14 cellular contexts compared by ENCODE assay signal in genomic region chr7:40418445-40418844, GRCh38.
DNase-seq lines count a peak whose midpoint lies in the region; ATAC-seq, FAIRE-seq and TF ChIP-seq lines count a peak whose summit lies in the region.
"Had no signal": no experiment of that assay in that cellular context is flagged by ENCODE, and none has a peak within 500 bp of the region (broad histone marks: within the 10 kb centered on the region; RNA-seq: fewer than 3 reads in every experiment).

No MANE protein-coding gene starts in this region.

- no peak overlapping the region for H2BK5ac ChIP-seq in H1 (ENCODE audit: low read depth, low read length)

- H2AFZ ChIP-seq in H1 (ENCODE audit: low read length) (no peak overlapping the region), neural progenitor cell (replicated peaks) (no peak overlapping the region)

- H3K4me2 ChIP-seq in H1 (ENCODE audit: insufficient read depth in 1 of 2, low read depth in 2 of 2, low read length in 2 of 2): no peak overlapping the region
- H3K4me2 ChIP-seq in neural progenitor cell: peak overlapping the region; percentile 9
- H3K4me2 ChIP-seq: BLaER1 treated with 17β-estradiol and CSF1 and Interleukin-3, amounts not matched to agents 10 nM and 100 nM had no signal

- H3K23ac ChIP-seq in H1 (ENCODE audit: insufficient read length): no peak overlapping the region

- H2AK5ac ChIP-seq in H1 (ENCODE audit: low read depth, low read length): no peak overlapping the region

- no peak overlapping the region for H4K91ac ChIP-seq in H1 (replicated peaks; ENCODE audit: insufficient read length, low read length)

- POLR2A ChIA-PET in H1 (lab: Charles Lee; ENCODE audit: partially characterized antibody): no interaction called here

- CTCF ChIA-PET in H1 (lab: Charles Lee; ENCODE audit: partially characterized antibody): interaction anchor here (1.2 kb wide), 1 partner anchor 35 kb away, joined by 3 read pairs; no protein-coding TSS in a partner anchor

- TF ChIP-seq POLR2A in H1 (IDR thresholded peaks at IDR 0.05; ENCODE audit: control extremely low read depth in 1 of 2, low read depth in 2 of 2, low read length in 2 of 2) (no peak), Peyer's patch (IDR thresholded peaks at IDR 0.05) (no peak), spleen (IDR thresholded peaks at IDR 0.05) (no peak)

- H3K79me2 ChIP-seq in H1 (ENCODE audit: control insufficient read depth in 1 of 2, insufficient read depth in 2 of 2, low read length in 2 of 2) (no peaks in the 10 kb centered on the region), neural progenitor cell (ENCODE audit: low read depth) (no peaks in the 10 kb centered on the region)

- no peaks in the 10 kb centered on the region for H3K23me2 ChIP-seq in H1 (ENCODE audit: low read depth, low read length)

- H3K9ac ChIP-seq in H1 (replicated peaks in 1 of 4; ENCODE audit: extremely low read depth in 1 of 4, low read depth in 3 of 4, low read length in 3 of 4) (no peak overlapping the region), neural progenitor cell (no peak overlapping the region)
- H3K9ac ChIP-seq: BLaER1 treated with 17β-estradiol and CSF1 and Interleukin-3, amounts not matched to agents 10 nM and 100 nM had no signal

- FAIRE-seq in H1 (lab: Jason Lieb, UNC): no peak
- FAIRE-seq: GM12891, GM19239 had no signal

- H2BK120ac ChIP-seq in H1 (replicated peaks; ENCODE audit: low read depth, low read length): no peak overlapping the region

- H3K27me3 Mint-ChIP-seq in neural progenitor cell (ENCODE audit: insufficient read depth, low read depth): no peaks in the 10 kb centered on the region
- H3K27me3 Mint-ChIP-seq: B cell had no signal

- no peak overlapping the region for H3K4me3 Mint-ChIP-seq in neural progenitor cell
- H3K4me3 Mint-ChIP-seq: B cell; CD8-positive, alpha-beta T cell had no signal

- no peak for TF ChIP-seq RAD21 in H1 (IDR thresholded peaks at IDR 0.05 in 1 of 2, conservative IDR thresholded peaks at IDR 0.05 in 1 of 2; ENCODE audit: low read depth in 2 of 2, low read length in 2 of 2)

- H4K5ac ChIP-seq in H1 (ENCODE audit: insufficient read length, low read depth, low read length): no peak overlapping the region

- WGBS in H1 (ENCODE audit: extremely low coverage in 1 of 2, insufficient coverage in 1 of 2, insufficient read length in 1 of 2, insufficient replicate concordance in 2 of 2, low coverage in 1 of 2, low lambda C conversion rate in 2 of 2, missing lambda C conversion rate in 1 of 2), 2 experiments: 87% methylated on average over 1 of the region's 1 CpG; no CpG with 5 or more reads in 1 of the 2 experiments
- 50 to 91% (median 83%) methylated on average over 1 of the region's 1 CpG for WGBS in spleen, 5 donors

- no peaks in the 10 kb centered on the region for H3K9me3 Mint-ChIP-seq in neural progenitor cell
- H3K9me3 Mint-ChIP-seq: CD8-positive, alpha-beta T cell had no signal

- peak; percentile 9 for DNase-seq in H7
- DNase-seq in H1 (ENCODE audit: low read depth in 1 of 2, low spot score in 2 of 2): no peak
- DNase-seq in iPS-NIHi11 (ENCODE audit: low spot score): peak; percentile 11
- peak; percentile 13 for DNase-seq in neural progenitor cell (ENCODE audit: low spot score)
- DNase-seq in HPDE6-E6E7 (ENCODE audit: extremely low spot score): no peak
- no peak for DNase-seq in Peyer's patch
- no peak for DNase-seq in spleen
- DNase-seq: Calu3; CD8-positive, alpha-beta T cell had no signal

- H3K4me3 ChIP-seq in H7 (ENCODE audit: insufficient read depth, low read depth, low read length) (no peak overlapping the region), H1 (ENCODE audit: extremely low read depth in 1 of 4, insufficient read depth in 2 of 4, low read depth in 3 of 4, low read length in 4 of 4) (no peak overlapping the region), neural progenitor cell (no peak overlapping the region), Peyer's patch (no peak overlapping the region), spleen (no peak overlapping the region)
- H3K4me3 ChIP-seq: BLaER1 treated with 17β-estradiol and CSF1 and Interleukin-3, amounts not matched to agents 10 nM and 100 nM had no signal

- no peak overlapping the region for H3K27ac Mint-ChIP-seq in neural progenitor cell
- H3K27ac Mint-ChIP-seq: B cell; CD8-positive, alpha-beta T cell had no signal

- H3K36me3 Mint-ChIP-seq in neural progenitor cell: no peaks in the 10 kb centered on the region
- H3K36me3 Mint-ChIP-seq: CD8-positive, alpha-beta T cell had no signal

- H3K4me1 ChIP-seq in H1 (replicated peaks in 1 of 4; ENCODE audit: control insufficient read depth in 3 of 4, insufficient read depth in 4 of 4, low read length in 3 of 4) (0 out of 7 replicates have a peak, but pooled peaks cover 0 to 3% (median 1%) of the 10 kb centered on the region in 4 experiments), neural progenitor cell (peaks cover 13% of the 10 kb centered on the region), Peyer's patch (no peaks in the 10 kb centered on the region), spleen (no peaks in the 10 kb centered on the region)

- H3K9me3 ChIP-seq in H1 (ENCODE audit: insufficient read depth in 2 of 2, low read depth in 1 of 2, low read length in 1 of 2) (no peaks in the 10 kb centered on the region), neural progenitor cell (ENCODE audit: low read depth) (no peaks in the 10 kb centered on the region), Peyer's patch (no peaks in the 10 kb centered on the region), spleen (no peaks in the 10 kb centered on the region)
- H3K9me3 ChIP-seq: BLaER1 treated with 17β-estradiol and CSF1 and Interleukin-3, amounts not matched to agents 10 nM and 100 nM had no signal

- H3K4ac ChIP-seq in H1 (replicated peaks; ENCODE audit: insufficient read length, low read depth, low read length): no peak overlapping the region

- no peak overlapping the region for H2BK12ac ChIP-seq in H1 (ENCODE audit: low read depth, low read length)

- no peaks in the 10 kb centered on the region for H3K4me1 Mint-ChIP-seq in neural progenitor cell
- H3K4me1 Mint-ChIP-seq: B cell had no signal

- no peak overlapping the region for H4K8ac ChIP-seq in H1 (ENCODE audit: extremely low read depth, insufficient read depth, low read length)

- no peak overlapping the region for H2BK15ac ChIP-seq in H1 (ENCODE audit: low read length)

- intact Hi-C loops in spleen (cut with DNase I; ENCODE audit: low total_unique reads): no loop called here

- H3K36me3 ChIP-seq in H7 (replicated peaks; ENCODE audit: control insufficient read depth, insufficient read depth, low read length) (no peaks in the 10 kb centered on the region), H1 (ENCODE audit: control insufficient read depth in 2 of 4, insufficient read depth in 4 of 4, low read length in 3 of 4) (no peaks in the 10 kb centered on the region), neural progenitor cell (no peaks in the 10 kb centered on the region), Peyer's patch (no peaks in the 10 kb centered on the region), spleen (no peaks in the 10 kb centered on the region)
- H3K36me3 ChIP-seq: BLaER1 treated with 17β-estradiol and CSF1 and Interleukin-3, amounts not matched to agents 10 nM and 100 nM had no signal

- H2BK20ac ChIP-seq in H1 (ENCODE audit: low read length): no peak overlapping the region

- TF ChIP-seq EP300 in H1 (IDR thresholded peaks at IDR 0.05; ENCODE audit: borderline replicate concordance in 1 of 2, low read depth in 2 of 2, low read length in 2 of 2): no peak

- no peak overlapping the region for H3K27ac ChIP-seq in H1 (ENCODE audit: low read depth, low read length)
- H3K27ac ChIP-seq in neural progenitor cell: no peak overlapping the region
- H3K27ac ChIP-seq in Peyer's patch: no peak overlapping the region
- H3K27ac ChIP-seq in spleen: no peak overlapping the region
- H3K27ac ChIP-seq: BLaER1 treated with 17β-estradiol and CSF1 and Interleukin-3, amounts not matched to agents 10 nM and 100 nM had no signal

- H3K56ac ChIP-seq in H1 (replicated peaks; ENCODE audit: insufficient read length, low read depth, low read length): no peak overlapping the region

- H4K20me1 ChIP-seq in H1 (replicated peaks in 1 of 2; ENCODE audit: control insufficient read depth in 1 of 2, insufficient read depth in 2 of 2, low read length in 2 of 2) (no peaks in the 10 kb centered on the region), neural progenitor cell (ENCODE audit: low read depth) (no peaks in the 10 kb centered on the region)
- H4K20me1 ChIP-seq: BLaER1 treated with 17β-estradiol and CSF1 and Interleukin-3, amounts not matched to agents 10 nM and 100 nM had no signal

- no peaks in the 10 kb centered on the region for H3F3A ChIP-seq in neural progenitor cell (ENCODE audit: low read depth)

- no peaks in the 10 kb centered on the region for H3K79me1 ChIP-seq in H1 (ENCODE audit: low read depth, low read length)

- H3K27me3 ChIP-seq in H7 (ENCODE audit: control insufficient read depth, insufficient read depth, low read length) (no peaks in the 10 kb centered on the region), H1 (replicated peaks in 1 of 4; ENCODE audit: control insufficient read depth in 3 of 4, extremely low read depth in 1 of 4, insufficient read depth in 3 of 4, low read length in 3 of 4) (no peaks in the 10 kb centered on the region), neural progenitor cell (no peaks in the 10 kb centered on the region), Peyer's patch (no peaks in the 10 kb centered on the region), spleen (replicated peaks in 1 of 7) (no peaks in the 10 kb centered on the region)
- H3K27me3 ChIP-seq: BLaER1 treated with 17β-estradiol and CSF1 and Interleukin-3, amounts not matched to agents 10 nM and 100 nM had no signal

- ATAC-seq in HG03095 (IDR thresholded peaks at IDR 0.05; ENCODE audit: unreplicated experiment): no peak
- ATAC-seq: CD8-positive, alpha-beta T cell had no signal

- TF ChIP-seq CTCF in H1 (IDR thresholded peaks at IDR 0.05; ENCODE audit: control extremely low read depth in 1 of 3, insufficient read depth in 1 of 3, low read depth in 1 of 3, low read length in 3 of 3) (no peak), neural progenitor cell (IDR thresholded peaks at IDR 0.05) (no peak), Peyer's patch (IDR thresholded peaks at IDR 0.05) (no peak), spleen (IDR thresholded peaks at IDR 0.05 in 8 of 11, conservative IDR thresholded peaks at IDR 0.05 in 3 of 11) (no peak)

- no peak overlapping the region for H3K18ac ChIP-seq in H1 (ENCODE audit: extremely low read depth, low read length)

- H3K14ac ChIP-seq in H1 (ENCODE audit: insufficient read length): no peak overlapping the region

TF ChIP-seq in H1, 55 proteins besides CTCF, POLR2A, EP300 and RAD21 (continues in another document):
- TF ChIP-seq, protein P1, sequence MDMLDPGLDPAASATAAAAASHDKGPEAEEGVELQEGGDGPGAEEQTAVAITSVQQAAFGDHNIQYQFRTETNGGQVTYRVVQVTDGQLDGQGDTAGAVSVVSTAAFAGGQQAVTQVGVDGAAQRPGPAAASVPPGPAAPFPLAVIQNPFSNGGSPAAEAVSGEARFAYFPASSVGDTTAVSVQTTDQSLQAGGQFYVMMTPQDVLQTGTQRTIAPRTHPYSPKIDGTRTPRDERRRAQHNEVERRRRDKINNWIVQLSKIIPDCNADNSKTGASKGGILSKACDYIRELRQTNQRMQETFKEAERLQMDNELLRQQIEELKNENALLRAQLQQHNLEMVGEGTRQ (IDR thresholded peaks at IDR 0.05; ENCODE audit: low read length): 0 out of 2 replicates have a peak, but pooled peaks have one; percentile 20
- TF ChIP-seq POU5F1 (IDR thresholded peaks at IDR 0.05; ENCODE audit: low read depth, low read length): no peak
- no peak for TF ChIP-seq BCL11A (IDR thresholded peaks at IDR 0.05; ENCODE audit: low read depth in 2 of 2, low read length in 2 of 2)

Comparison
In these comparisons a context has a peak if more than half of its experiments do, and no peak if none do; other contexts are left out.
1. DNase-seq: peak in H7 (single experiment), iPS-NIHi11 (single experiment) and neural progenitor cell (single experiment); none in H1 (0 of 2), HPDE6-E6E7 (single experiment), Peyer's patch (0 of 3) and spleen (single experiment).